In the genomic region with DNA sequence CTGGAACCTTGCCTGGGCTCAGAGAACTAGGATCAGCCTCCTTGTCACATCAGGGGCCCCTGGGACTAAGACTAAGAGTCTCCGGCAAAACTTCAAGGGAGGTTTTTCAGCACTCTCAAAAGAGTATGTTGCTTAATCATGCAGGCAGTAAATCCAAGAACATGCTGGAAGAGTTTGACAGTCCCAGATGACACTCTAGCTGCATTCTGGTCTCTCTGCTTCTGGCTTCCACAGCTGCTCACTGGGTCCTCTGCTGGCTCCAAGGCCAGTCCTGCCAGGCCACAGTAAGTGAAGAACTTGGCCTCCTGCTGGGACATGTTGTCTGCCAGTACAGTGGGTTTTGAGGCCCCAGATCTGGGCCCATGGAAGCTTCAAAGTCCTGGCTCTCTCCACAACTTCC, we compare ENCODE assay signal across 28 cellular contexts. TPM values are rescaled to one million over a fixed set of nuclear protein-coding genes. Genes with fewer than 3 reads are reported as not detected.
A peak's percentile ranks its signal among the peaks of the same experiment; 100 is the strongest.
DNase-seq lines count a peak whose midpoint lies in the region; ATAC-seq, FAIRE-seq and TF ChIP-seq lines count a peak whose summit lies in the region.
"Had no signal": no experiment of that assay in that cellular context is flagged by ENCODE, and none has a peak within 500 bp of the region (broad histone marks: within the 10 kb centered on the region; RNA-seq: fewer than 3 reads in every experiment).

No MANE protein-coding gene starts in this region.

- POLR2A ChIA-PET in K562 (lab: Yijun Ruan, JAX) = interaction anchor here (0.6 to 0.7 kb wide), 2 partner anchors 11 to 23 kb away, joined by 3 to 5 read pairs; no protein-coding TSS in a partner anchor

- CTCF ChIA-PET in K562 (lab: Yijun Ruan, JAX; ENCODE audit: low intra/inter-chr PET ratio) = no interaction called here

- peak; percentile 83 for DNase-seq in AG10803 (ENCODE audit: low read depth)
- no peak for DNase-seq in K562 (ENCODE audit: extremely low read depth in 1 of 4, low spot score in 3 of 4)
- peak; percentile 74 for DNase-seq in kidney
- no peak for DNase-seq in NK-92 treated with Interleukin-12 subunit alpha and Interleukin-12 subunit beta, amount 100 ng/mL, for 24 hours (lab: John Stamatoyannopoulos, UW)
- no peak for DNase-seq in upper lobe of right lung
- no peak for DNase-seq in neuronal stem cell (ENCODE audit: low spot score)
- DNase-seq: activated CD4-positive, alpha-beta T cell treated with anti-CD3 and anti-CD28 coated beads, Interleukin-2, amount 50 U/mL, for 4 hours; activated CD8-positive, alpha-beta memory T cell treated with anti-CD3 and anti-CD28 coated beads, Interleukin-2, amount 50 U/mL, for 4 hours; activated naive CD4-positive, alpha-beta T cell; adrenal gland; Caco-2; cerebellar nuclear complex; dermis blood vessel endothelial cell; DMS53; Karpas-422; NCI-H82; OCI-M1; stimulated activated CD4-positive, alpha-beta T cell treated with anti-CD3 and anti-CD28 coated beads, Interleukin-4, amount 100 ng/mL, for 4 hours had no signal

- H2BK15ac ChIP-seq in neuronal stem cell (ENCODE audit: low read length) = no peak overlapping the region

- H2BK12ac ChIP-seq in neuronal stem cell (ENCODE audit: low read length) = no peak overlapping the region

- no TSS peak for BruUV-seq in K562 (replicated peaks; lab: Mats Ljungman, UMichigan)

- in situ Hi-C loops in K562 (cut with MboI) = no loop called here

- no peak overlapping the region for H3K14ac ChIP-seq in neuronal stem cell (ENCODE audit: low read length)

- no peak overlapping the region for H3K4ac ChIP-seq in neuronal stem cell (ENCODE audit: low read length)

- H3K36me3 ChIP-seq in BLaER1 = no peaks in the 10 kb centered on the region
- H3K36me3 ChIP-seq in K562 (ENCODE audit: control insufficient read depth, insufficient read depth, low read length) = no peaks in the 10 kb centered on the region
- no peaks in the 10 kb centered on the region for H3K36me3 ChIP-seq in kidney (ENCODE audit: control insufficient read depth in 1 of 2, insufficient read depth in 2 of 2, low read length in 2 of 2)
- H3K36me3 ChIP-seq in upper lobe of right lung = no peaks in the 10 kb centered on the region
- no peaks in the 10 kb centered on the region for H3K36me3 ChIP-seq in neuronal stem cell (replicated peaks in 1 of 2; ENCODE audit: control insufficient read depth in 2 of 2, insufficient read depth in 2 of 2, low read length in 2 of 2)
- H3K36me3 ChIP-seq: adrenal gland, gastroesophageal sphincter, tibial nerve had no signal

- H3K23ac ChIP-seq in neuronal stem cell (ENCODE audit: low read depth, low read length, poor library complexity) = no peak overlapping the region

- intact Hi-C loops in K562 (cut with micrococcal nuclease) = no loop called here
- intact Hi-C loops in kidney (cut with DNase I) = no loop called here
- intact Hi-C loops in upper lobe of right lung (cut with DNase I) = no loop called here

- H4K20me1 ChIP-seq in BLaER1 (no peaks in the 10 kb centered on the region), K562 (replicated peaks; ENCODE audit: control insufficient read depth, insufficient read depth, low read length) (no peaks in the 10 kb centered on the region)

- H3K27ac ChIP-seq in BLaER1 (no peak overlapping the region), K562 (ENCODE audit: extremely low read depth, low read depth, low read length) (no peak overlapping the region), kidney (ENCODE audit: low read depth in 2 of 2, low read length in 2 of 2) (peak overlapping the region in 1 of 2 donors; percentile 10), upper lobe of right lung (no peak overlapping the region), neuronal stem cell (replicated peaks; ENCODE audit: low read length) (no peak overlapping the region)
- H3K27ac ChIP-seq: gastroesophageal sphincter, tibial nerve had no signal

- no peaks in the 10 kb centered on the region for H3K79me1 ChIP-seq in neuronal stem cell (ENCODE audit: low read depth, low read length)

- H3K4me1 ChIP-seq in BLaER1 (peaks cover 31% of the 10 kb centered on the region), K562 (replicated peaks in 1 of 2; ENCODE audit: control insufficient read depth in 2 of 2, insufficient read depth in 2 of 2, low read length in 2 of 2) (no peaks in the 10 kb centered on the region; a peak in 1 of 5 replicates), kidney (ENCODE audit: control insufficient read depth in 1 of 2, insufficient read depth in 1 of 2, low read depth in 1 of 2, low read length in 2 of 2) (peaks cover 0 to 7% of the 10 kb centered on the region in 2 donors), upper lobe of right lung (peaks cover 6% of the 10 kb centered on the region), neuronal stem cell (ENCODE audit: control insufficient read depth in 2 of 2, insufficient read depth in 1 of 2, low read depth in 1 of 2, low read length in 2 of 2) (peaks cover 0 to 1% of the 10 kb centered on the region in 2 donors)
- H3K4me1 ChIP-seq: gastroesophageal sphincter, tibial nerve had no signal

- no peak overlapping the region for H2AFZ ChIP-seq in K562 (ENCODE audit: low read depth, low read length)
- no peak overlapping the region for H2AFZ ChIP-seq in neuronal stem cell (ENCODE audit: low read length)

- no peak overlapping the region for H3K4me3 ChIP-seq in AG10803 (ENCODE audit: low read length)
- no peak overlapping the region for H3K4me3 ChIP-seq in BLaER1
- no peak overlapping the region for H3K4me3 ChIP-seq in K562
- no peak overlapping the region for H3K4me3 ChIP-seq in kidney (ENCODE audit: low read length in 2 of 2)
- no peak overlapping the region for H3K4me3 ChIP-seq in upper lobe of right lung
- H3K4me3 ChIP-seq in neuronal stem cell (ENCODE audit: low read length in 2 of 2) = no peak overlapping the region
- H3K4me3 ChIP-seq: adrenal gland, gastroesophageal sphincter, tibial nerve had no signal

- no peak overlapping the region for H2BK120ac ChIP-seq in neuronal stem cell (ENCODE audit: low read depth, low read length)

- WGBS in K562 (ENCODE audit: insufficient coverage, low coverage, missing lambda C conversion rate) = 50% methylated on average over 1 of the region's 1 CpG
- WGBS in neuronal stem cell (ENCODE audit: extremely low coverage in 2 of 2, insufficient read length in 2 of 2, insufficient replicate concordance in 1 of 2), 2 donors = no CpG with 5 or more reads among the region's 1 CpG

- no peak for TF ChIP-seq POLR2A in K562 (conservative IDR thresholded peaks at IDR 0.05)

- H3K4me2 ChIP-seq in BLaER1 (peak overlapping the region; percentile 24), K562 (ENCODE audit: insufficient read depth, low read length) (no peak overlapping the region), neuronal stem cell (ENCODE audit: insufficient read depth, low read length, poor library complexity, severe bottlenecking) (no peak overlapping the region)

- H2BK5ac ChIP-seq in neuronal stem cell (ENCODE audit: low read length) = no peak overlapping the region

- no peak for ATAC-seq in K562
- no peak for ATAC-seq in upper lobe of right lung
- ATAC-seq: activated CD4-positive, CD25-positive, alpha-beta regulatory T cell treated with anti-CD3 and anti-CD28 coated beads, Interleukin-2, amount 50 U/mL, for 24 hours; esophagus mucosa; gastroesophageal sphincter; HCT116; SK-N-SH treated with all-trans-retinoic acid at 6 μM for 48 hours had no signal

- no peak for FAIRE-seq in K562 (lab: Jason Lieb, UNC)
- no peak for FAIRE-seq in kidney (lab: Jason Lieb, UNC)
- FAIRE-seq: TTC549 had no signal

- H2AK5ac ChIP-seq in neuronal stem cell (ENCODE audit: low read depth, low read length) = no peak overlapping the region

- peaks cover 6% of the 10 kb centered on the region; the same call in 1 of the 2 replicates for H3K9me3 ChIP-seq in BLaER1
- H3K9me3 ChIP-seq in K562 (replicated peaks; ENCODE audit: control insufficient read depth, insufficient read depth, low read depth, low read length) = no peaks in the 10 kb centered on the region
- no peaks in the 10 kb centered on the region for H3K9me3 ChIP-seq in kidney (ENCODE audit: control insufficient read depth in 1 of 2, low read length in 2 of 2)
- no peaks in the 10 kb centered on the region for H3K9me3 ChIP-seq in upper lobe of right lung
- peaks cover 0 to 3% of the 10 kb centered on the region in 2 donors for H3K9me3 ChIP-seq in neuronal stem cell (replicated peaks in 1 of 2; ENCODE audit: control insufficient read depth in 2 of 2, insufficient read depth in 1 of 2, low read depth in 1 of 2, low read length in 2 of 2)
- H3K9me3 ChIP-seq: adrenal gland, Caco-2, gastroesophageal sphincter, tibial nerve had no signal

- no peak for TF ChIP-seq RAD21 in K562 (CRISPR knock-in tag; conservative IDR thresholded peaks at IDR 0.05 in 1 of 2, IDR thresholded peaks at IDR 0.05 in 1 of 2)

- H4K8ac ChIP-seq in neuronal stem cell (ENCODE audit: low read depth, low read length) = no peak overlapping the region

- H3K27me3 ChIP-seq in BLaER1 (no peaks in the 10 kb centered on the region), K562 (ENCODE audit: control insufficient read depth in 2 of 2, insufficient read depth in 2 of 2, low read length in 2 of 2) (peaks cover 0 to 25% of the 10 kb centered on the region in 2 experiments; a peak in 3 of 5 replicates), upper lobe of right lung (no peaks in the 10 kb centered on the region), neuronal stem cell (ENCODE audit: control insufficient read depth in 3 of 3, insufficient read depth in 3 of 3, low read depth in 1 of 3, low read length in 3 of 3) (no peaks in the 10 kb centered on the region)
- H3K27me3 ChIP-seq: adrenal gland, tibial nerve had no signal

- no peak overlapping the region for H3K9ac ChIP-seq in BLaER1
- H3K9ac ChIP-seq in K562 (ENCODE audit: insufficient read depth in 1 of 2, low read depth in 2 of 2, low read length in 2 of 2) = no peak overlapping the region
- H3K9ac ChIP-seq in kidney (ENCODE audit: low read length in 2 of 2) = no peak overlapping the region
- H3K9ac ChIP-seq in neuronal stem cell (ENCODE audit: low read depth, low read length, poor library complexity) = no peak overlapping the region

- no peak for TF ChIP-seq CTCF in AG10803 (conservative IDR thresholded peaks at IDR 0.05; ENCODE audit: low read length)
- no peak for TF ChIP-seq CTCF in K562 (IDR thresholded peaks at IDR 0.05 in 2 of 3, conservative IDR thresholded peaks at IDR 0.05 in 1 of 3; ENCODE audit: insufficient read depth in 2 of 3, low read depth in 1 of 3, low read length in 3 of 3)
- TF ChIP-seq CTCF in kidney (IDR thresholded peaks at IDR 0.05; ENCODE audit: borderline replicate concordance, extremely low read depth, insufficient read depth) = no peak
- TF ChIP-seq CTCF in upper lobe of right lung (IDR thresholded peaks at IDR 0.05) = no peak

- H4K91ac ChIP-seq in neuronal stem cell (ENCODE audit: low read depth, low read length, poor library complexity) = no peak overlapping the region

- no peaks in the 10 kb centered on the region for H3K9me1 ChIP-seq in K562 (ENCODE audit: control insufficient read depth, insufficient read depth, low read length)

- no peak overlapping the region for H3K18ac ChIP-seq in neuronal stem cell (ENCODE audit: low read length)

- TF ChIP-seq EP300 in K562 (IDR thresholded peaks at IDR 0.05; ENCODE audit: low read length) = no peak

- no peaks in the 10 kb centered on the region for H3K79me2 ChIP-seq in K562 (ENCODE audit: control insufficient read depth, insufficient read depth, low read length)

RNA-seq across cellular contexts. Expression of a gene that starts 45.2 kb away (rescaled TPM):
- 0.18 TPM in 1 of 2 replicates, not detected in the other for total RNA-seq in K562 (2011; cell fraction: chromatin; rRNA removed; ENCODE audit: low replicate concordance)
- not detected in 2 replicates for total RNA-seq in K562 (2011; cell fraction: nucleolus; rRNA removed)
- total RNA-seq in K562 (2011; cell fraction: nucleoplasm; rRNA removed) = not detected in 2 replicates
- total RNA-seq in K562 (2014; rRNA removed) = 0.45 and 0.59 TPM in 2 replicates
- total RNA-seq in K562 (2014; rRNA removed; fragmentation: Illumina TruSeq; extraction: Trizol) = 0.73 and 1.0 TPM in 2 replicates
- total RNA-seq in K562 (2015; rRNA removed; fragmentation: Illumina TruSeq; extraction: Trizol) = 2.6 and 3.3 TPM in 2 replicates
- 0.44 and 1.0 TPM in 2 replicates for total RNA-seq in K562 (2021)
- 0.05 and 0.06 TPM in 2 replicates for polyA plus RNA-seq in K562 (2011; rRNA removed)
- 0.03 TPM in 1 of 2 replicates, not detected in the other for polyA plus RNA-seq in K562 (2011; cell fraction: cytosol; rRNA removed)
- 0.27 TPM in 1 of 2 replicates, not detected in the other for polyA plus RNA-seq in K562 (2011; cell fraction: nucleus; rRNA removed)
- polyA plus RNA-seq in K562 (2012) = 4.3 and 5.8 TPM in 2 replicates
- 0.72 and 1.2 TPM in 2 replicates for polyA plus RNA-seq in K562 (2014; fragmentation: Illumina TruSeq; extraction: Trizol)
- polyA plus RNA-seq in K562 (2014; fragmentation: Nextera tagmentation; extraction: Ambion mirVana) = under 1 TPM; 0.42 to 0.59 TPM
- 0.66 and 0.81 TPM in 2 replicates for polyA plus RNA-seq in K562 (2014; rRNA removed)
- polyA minus RNA-seq in K562 (2011; rRNA and poly(A)+ RNA removed) = 0.18 TPM in 1 of 2 replicates, not detected in the other
- polyA minus RNA-seq in K562 (2011; cell fraction: cytosol; rRNA and poly(A)+ RNA removed) = not detected in 2 replicates
- polyA minus RNA-seq in K562 (2011; cell fraction: nucleus; rRNA and poly(A)+ RNA removed) = 0.13 TPM in 1 of 2 replicates, not detected in the other
- total RNA-seq in kidney = 32.3 TPM
- polyA plus RNA-seq in kidney (ENCODE audit: insufficient read depth, low read depth, low replicate concordance) = 102 TPM
- total RNA-seq in upper lobe of right lung = 46.5 TPM
- polyA plus RNA-seq in neuronal stem cell (2013, experiment 1 of 2) = not detected
- not detected for polyA plus RNA-seq in neuronal stem cell (2013, experiment 2 of 2)
- total RNA-seq: Caco-2, G401 had no signal
- polyA plus RNA-seq: CD14-positive monocyte had no signal

Comparison
In these comparisons a context has a peak if more than half of its experiments do, and no peak if none do; other contexts are left out.
1. DNase-seq: peak in AG10803 (single experiment) and kidney (single experiment); none in K562 (0 of 4), NK-92 treated with Interleukin-12 subunit alpha and Interleukin-12 subunit beta, amount 100 ng/mL, for 24 hours (single experiment), upper lobe of right lung (single experiment) and neuronal stem cell (single experiment).